In the genomic region with DNA sequence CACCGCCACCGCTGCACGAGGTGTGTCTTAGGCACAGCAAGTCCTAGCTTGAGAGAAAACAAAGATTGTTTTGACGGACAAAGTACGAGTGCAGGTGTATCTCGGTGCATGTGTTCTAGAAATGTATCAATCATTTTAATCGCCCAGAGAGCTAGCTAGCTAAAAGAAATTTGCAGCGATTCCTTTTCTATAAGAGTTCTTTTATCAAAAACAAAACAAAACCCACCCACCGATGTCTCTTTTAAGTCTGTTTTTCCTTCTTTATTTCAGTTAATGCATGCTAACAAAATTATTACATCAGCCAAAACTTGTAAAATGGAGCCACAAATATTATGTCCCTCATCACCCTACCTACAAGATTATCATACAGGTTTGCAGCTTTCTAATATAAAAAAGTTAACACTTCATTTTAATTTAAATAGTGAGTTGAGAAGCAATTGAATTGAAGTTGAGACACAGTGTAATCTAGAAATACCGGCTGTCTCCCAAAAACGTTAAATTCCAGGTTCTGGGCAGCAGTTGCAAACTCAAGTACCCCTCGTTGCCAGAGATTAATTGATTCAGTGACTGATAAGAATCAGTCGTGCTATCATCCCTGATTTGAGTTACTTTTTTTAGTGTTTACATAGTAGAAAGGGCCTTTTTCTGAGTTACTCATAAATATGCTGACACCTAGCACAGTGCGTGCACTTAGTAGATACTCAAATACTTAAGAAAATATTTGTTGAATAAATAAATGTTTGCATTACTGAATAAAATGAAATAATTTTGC, we compare ENCODE assay signal across 8 cellular contexts. TPM values are rescaled to one million over a fixed set of nuclear protein-coding genes. Genes with fewer than 3 reads are reported as not detected.
DNase-seq lines count a peak whose midpoint lies in the region; ATAC-seq and TF ChIP-seq lines count a peak whose summit lies in the region.

No MANE protein-coding gene starts in this region.

- no peaks in the 10 kb centered on the region for H3K9me3 ChIP-seq in SK-N-MC (ENCODE audit: low read depth, low read length)
- H3K9me3 ChIP-seq in left ventricle myocardium inferior (replicated peaks), result no peaks in the 10 kb centered on the region

- H3K27ac ChIP-seq in SK-N-MC (peak overlapping the region; percentile 93), left ventricle myocardium inferior (replicated peaks) (peak overlapping the region; percentile 98)

- H3K4me3 ChIP-seq in SK-N-MC, result peak overlapping the region; percentile 94
- peak overlapping the region; percentile 86 for H3K4me3 ChIP-seq in left ventricle myocardium inferior

- no peak for ATAC-seq in stimulated activated memory B cell treated with anti-CD40 and anti-IgM and Interleukin-4, amounts not matched to agents 10 μg/mL and 1 μg/mL and 100 μg/mL, for 72 hours
- ATAC-seq in GM21447 (IDR thresholded peaks at IDR 0.05; ENCODE audit: unreplicated experiment), result no peak

- no peaks in the 10 kb centered on the region for H3K9me3 Mint-ChIP-seq in activated T-cell treated with anti-CD3 and anti-CD28 coated beads, Interleukin-2, amount 50 U/mL, for 24 hours
- H3K9me3 Mint-ChIP-seq in stimulated activated memory B cell treated with anti-CD40 and anti-IgM and Interleukin-4, amounts not matched to agents 10 μg/mL and 1 μg/mL and 100 μg/mL, for 72 hours, result no peaks in the 10 kb centered on the region

- peaks cover 27% of the 10 kb centered on the region for H3K4me1 Mint-ChIP-seq in activated T-cell treated with anti-CD3 and anti-CD28 coated beads, Interleukin-2, amount 50 U/mL, for 24 hours (ENCODE audit: low read depth)
- peaks cover 6% of the 10 kb centered on the region for H3K4me1 Mint-ChIP-seq in stimulated activated memory B cell treated with anti-CD40 and anti-IgM and Interleukin-4, amounts not matched to agents 10 μg/mL and 1 μg/mL and 100 μg/mL, for 72 hours

- intact Hi-C loops in left ventricle myocardium inferior (cut with micrococcal nuclease), result no loop called here

- H3K36me3 ChIP-seq in SK-N-MC (ENCODE audit: insufficient read depth, low read length), result no peaks in the 10 kb centered on the region
- no peaks in the 10 kb centered on the region for H3K36me3 ChIP-seq in left ventricle myocardium inferior

- H3K27me3 Mint-ChIP-seq in activated T-cell treated with anti-CD3 and anti-CD28 coated beads, Interleukin-2, amount 50 U/mL, for 24 hours, result peaks cover 19% of the 10 kb centered on the region
- H3K27me3 Mint-ChIP-seq in stimulated activated memory B cell treated with anti-CD40 and anti-IgM and Interleukin-4, amounts not matched to agents 10 μg/mL and 1 μg/mL and 100 μg/mL, for 72 hours, result peaks cover 8% of the 10 kb centered on the region

- H3K27ac Mint-ChIP-seq in activated T-cell treated with anti-CD3 and anti-CD28 coated beads, Interleukin-2, amount 50 U/mL, for 24 hours, result peak overlapping the region; percentile 92
- H3K27ac Mint-ChIP-seq in stimulated activated memory B cell treated with anti-CD40 and anti-IgM and Interleukin-4, amounts not matched to agents 10 μg/mL and 1 μg/mL and 100 μg/mL, for 72 hours, result peak overlapping the region; percentile 74

- peak overlapping the region; percentile 91 for H3K4me3 Mint-ChIP-seq in activated T-cell treated with anti-CD3 and anti-CD28 coated beads, Interleukin-2, amount 50 U/mL, for 24 hours
- peak overlapping the region; percentile 95 for H3K4me3 Mint-ChIP-seq in stimulated activated memory B cell treated with anti-CD40 and anti-IgM and Interleukin-4, amounts not matched to agents 10 μg/mL and 1 μg/mL and 100 μg/mL, for 72 hours

- no peak for TF ChIP-seq CTCF in left ventricle myocardium inferior (IDR thresholded peaks at IDR 0.05; ENCODE audit: borderline replicate concordance)

- peaks cover 11% of the 10 kb centered on the region for H3K36me3 Mint-ChIP-seq in activated T-cell treated with anti-CD3 and anti-CD28 coated beads, Interleukin-2, amount 50 U/mL, for 24 hours (ENCODE audit: low read depth)
- H3K36me3 Mint-ChIP-seq in stimulated activated memory B cell treated with anti-CD40 and anti-IgM and Interleukin-4, amounts not matched to agents 10 μg/mL and 1 μg/mL and 100 μg/mL, for 72 hours, result no peaks in the 10 kb centered on the region

- H3K4me1 ChIP-seq in left ventricle myocardium inferior, result peaks cover 35% of the 10 kb centered on the region

- DNase-seq in activated T-cell treated with anti-CD3 and anti-CD28 coated beads, Interleukin-2, amount 50 U/mL, for 24 hours, result no peak
- DNase-seq in activated T-cell treated with anti-CD3 and anti-CD28 coated beads, Interleukin-2, amount 50 U/mL, for 1 hour, result no peak
- DNase-seq in SK-N-MC (ENCODE audit: low read depth, low spot score) (no peak), left ventricle myocardium inferior (no peak), cerebellar nuclear complex (lab: John Stamatoyannopoulos, UW) (no peak), Ammon's horn (ENCODE audit: low spot score) (no peak)

- H3K9ac ChIP-seq in SK-N-MC (ENCODE audit: insufficient read length), result peak overlapping the region; percentile 83

- H3K27me3 ChIP-seq in left ventricle myocardium inferior (ENCODE audit: low read depth), result peaks cover 51% of the 10 kb centered on the region

RNA-seq across cellular contexts. Expression of gene SYDE2, which starts 1.5 kb away (rescaled TPM):
- total RNA-seq in left ventricle myocardium inferior, result 21.4 TPM

RNA-seq across cellular contexts. Expression of gene C1orf52, which starts 57.2 kb away (rescaled TPM):
- 18.5 TPM for total RNA-seq in left ventricle myocardium inferior
